ENCODE assay signal across 1 cellular context in the genomic region with DNA sequence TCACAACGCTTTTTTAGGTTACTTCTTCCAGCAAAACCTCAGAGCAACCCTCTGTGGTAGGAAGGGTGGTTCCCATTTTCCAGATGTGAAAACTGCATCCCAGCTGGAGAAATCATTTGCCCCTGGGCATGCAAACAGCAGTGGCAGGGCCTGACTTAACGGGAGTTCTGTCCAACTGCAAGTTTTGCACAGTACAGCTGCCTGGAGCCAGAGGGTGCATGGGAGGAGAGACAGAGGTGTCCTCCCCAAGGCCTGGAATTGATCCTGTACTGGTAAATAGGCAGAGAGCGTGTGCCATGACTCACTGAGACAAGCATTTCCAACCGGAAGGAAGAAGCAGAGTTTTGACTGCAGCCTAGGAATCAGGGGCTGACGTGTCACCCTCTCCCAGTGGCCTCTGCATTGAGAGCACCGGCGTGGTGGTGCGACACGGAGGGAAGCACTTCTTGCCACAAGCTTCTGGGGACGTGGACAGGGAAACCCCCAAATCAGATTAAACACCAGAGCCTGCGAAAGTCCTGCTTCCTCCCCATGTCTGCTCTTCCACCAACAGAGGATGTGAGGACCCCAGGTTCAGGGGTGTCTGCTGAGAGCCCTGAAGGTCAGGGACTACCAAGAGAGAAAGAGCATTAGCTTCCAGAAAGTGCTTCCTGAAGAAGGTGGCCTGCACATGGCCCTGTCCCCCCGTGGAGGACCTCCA.
A peak's percentile ranks its signal among the peaks of the same experiment; 100 is the strongest.
TF ChIP-seq lines count a peak whose summit lies in the region.

No MANE protein-coding gene starts in this region.

TF ChIP-seq in HepG2, 621 proteins besides CTCF, POLR2A, EP300 and RAD21 (continued from another document and continues in another):
- TF ChIP-seq, protein P1, sequence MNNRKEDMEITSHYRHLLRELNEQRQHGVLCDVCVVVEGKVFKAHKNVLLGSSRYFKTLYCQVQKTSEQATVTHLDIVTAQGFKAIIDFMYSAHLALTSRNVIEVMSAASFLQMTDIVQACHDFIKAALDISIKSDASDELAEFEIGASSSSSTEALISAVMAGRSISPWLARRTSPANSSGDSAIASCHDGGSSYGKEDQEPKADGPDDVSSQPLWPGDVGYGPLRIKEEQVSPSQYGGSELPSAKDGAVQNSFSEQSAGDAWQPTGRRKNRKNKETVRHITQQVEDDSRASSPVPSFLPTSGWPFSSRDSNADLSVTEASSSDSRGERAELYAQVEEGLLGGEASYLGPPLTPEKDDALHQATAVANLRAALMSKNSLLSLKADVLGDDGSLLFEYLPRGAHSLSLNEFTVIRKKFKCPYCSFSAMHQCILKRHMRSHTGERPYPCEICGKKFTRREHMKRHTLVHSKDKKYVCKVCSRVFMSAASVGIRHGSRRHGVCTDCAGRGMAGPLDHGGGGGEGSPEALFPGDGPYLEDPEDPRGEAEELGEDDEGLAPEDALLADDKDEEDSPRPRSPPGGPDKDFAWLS (CRISPR knock-in tag; IDR thresholded peaks at IDR 0.05; ENCODE audit: borderline replicate concordance), result 0 out of 2 replicates have a peak, but pooled peaks have one; percentile 2
- TF ChIP-seq ZNF747 (CRISPR knock-in tag; IDR thresholded peaks at IDR 0.05; ENCODE audit: borderline replicate concordance), result no peak
- TF ChIP-seq, protein P2, sequence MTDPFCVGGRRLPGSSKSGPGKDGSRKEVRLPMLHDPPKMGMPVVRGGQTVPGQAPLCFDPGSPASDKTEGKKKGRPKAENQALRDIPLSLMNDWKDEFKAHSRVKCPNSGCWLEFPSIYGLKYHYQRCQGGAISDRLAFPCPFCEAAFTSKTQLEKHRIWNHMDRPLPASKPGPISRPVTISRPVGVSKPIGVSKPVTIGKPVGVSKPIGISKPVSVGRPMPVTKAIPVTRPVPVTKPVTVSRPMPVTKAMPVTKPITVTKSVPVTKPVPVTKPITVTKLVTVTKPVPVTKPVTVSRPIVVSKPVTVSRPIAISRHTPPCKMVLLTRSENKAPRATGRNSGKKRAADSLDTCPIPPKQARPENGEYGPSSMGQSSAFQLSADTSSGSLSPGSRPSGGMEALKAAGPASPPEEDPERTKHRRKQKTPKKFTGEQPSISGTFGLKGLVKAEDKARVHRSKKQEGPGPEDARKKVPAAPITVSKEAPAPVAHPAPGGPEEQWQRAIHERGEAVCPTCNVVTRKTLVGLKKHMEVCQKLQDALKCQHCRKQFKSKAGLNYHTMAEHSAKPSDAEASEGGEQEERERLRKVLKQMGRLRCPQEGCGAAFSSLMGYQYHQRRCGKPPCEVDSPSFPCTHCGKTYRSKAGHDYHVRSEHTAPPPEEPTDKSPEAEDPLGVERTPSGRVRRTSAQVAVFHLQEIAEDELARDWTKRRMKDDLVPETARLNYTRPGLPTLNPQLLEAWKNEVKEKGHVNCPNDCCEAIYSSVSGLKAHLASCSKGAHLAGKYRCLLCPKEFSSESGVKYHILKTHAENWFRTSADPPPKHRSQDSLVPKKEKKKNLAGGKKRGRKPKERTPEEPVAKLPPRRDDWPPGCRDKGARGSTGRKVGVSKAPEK (CRISPR knock-in tag; IDR thresholded peaks at IDR 0.05; ENCODE audit: borderline replicate concordance), result no peak
- TF ChIP-seq, protein P3, sequence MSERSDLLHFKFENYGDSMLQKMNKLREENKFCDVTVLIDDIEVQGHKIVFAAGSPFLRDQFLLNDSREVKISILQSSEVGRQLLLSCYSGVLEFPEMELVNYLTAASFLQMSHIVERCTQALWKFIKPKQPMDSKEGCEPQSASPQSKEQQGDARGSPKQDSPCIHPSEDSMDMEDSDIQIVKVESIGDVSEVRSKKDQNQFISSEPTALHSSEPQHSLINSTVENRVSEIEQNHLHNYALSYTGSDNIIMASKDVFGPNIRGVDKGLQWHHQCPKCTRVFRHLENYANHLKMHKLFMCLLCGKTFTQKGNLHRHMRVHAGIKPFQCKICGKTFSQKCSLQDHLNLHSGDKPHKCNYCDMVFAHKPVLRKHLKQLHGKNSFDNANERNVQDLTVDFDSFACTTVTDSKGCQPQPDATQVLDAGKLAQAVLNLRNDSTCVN (CRISPR knock-in tag; IDR thresholded peaks at IDR 0.05; ENCODE audit: borderline replicate concordance), result no peak
- no peak for TF ChIP-seq ZNF260 (CRISPR knock-in tag; IDR thresholded peaks at IDR 0.05; ENCODE audit: borderline replicate concordance, low read depth)
- no peak for TF ChIP-seq ONECUT2 (CRISPR knock-in tag; IDR thresholded peaks at IDR 0.05)
- TF ChIP-seq, protein P4, sequence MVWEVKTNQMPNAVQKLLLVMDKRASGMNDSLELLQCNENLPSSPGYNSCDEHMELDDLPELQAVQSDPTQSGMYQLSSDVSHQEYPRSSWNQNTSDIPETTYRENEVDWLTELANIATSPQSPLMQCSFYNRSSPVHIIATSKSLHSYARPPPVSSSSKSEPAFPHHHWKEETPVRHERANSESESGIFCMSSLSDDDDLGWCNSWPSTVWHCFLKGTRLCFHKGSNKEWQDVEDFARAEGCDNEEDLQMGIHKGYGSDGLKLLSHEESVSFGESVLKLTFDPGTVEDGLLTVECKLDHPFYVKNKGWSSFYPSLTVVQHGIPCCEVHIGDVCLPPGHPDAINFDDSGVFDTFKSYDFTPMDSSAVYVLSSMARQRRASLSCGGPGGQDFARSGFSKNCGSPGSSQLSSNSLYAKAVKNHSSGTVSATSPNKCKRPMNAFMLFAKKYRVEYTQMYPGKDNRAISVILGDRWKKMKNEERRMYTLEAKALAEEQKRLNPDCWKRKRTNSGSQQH (CRISPR knock-in tag; IDR thresholded peaks at IDR 0.05; ENCODE audit: low read depth), result no peak
- TF ChIP-seq ZNF207 (IDR thresholded peaks at IDR 0.05; ENCODE audit: borderline replicate concordance), result no peak
- peak; percentile 40; the same call in 1 of the 2 replicates for TF ChIP-seq HMG20A (CRISPR knock-in tag; IDR thresholded peaks at IDR 0.05; ENCODE audit: borderline replicate concordance)
- TF ChIP-seq, protein P5, sequence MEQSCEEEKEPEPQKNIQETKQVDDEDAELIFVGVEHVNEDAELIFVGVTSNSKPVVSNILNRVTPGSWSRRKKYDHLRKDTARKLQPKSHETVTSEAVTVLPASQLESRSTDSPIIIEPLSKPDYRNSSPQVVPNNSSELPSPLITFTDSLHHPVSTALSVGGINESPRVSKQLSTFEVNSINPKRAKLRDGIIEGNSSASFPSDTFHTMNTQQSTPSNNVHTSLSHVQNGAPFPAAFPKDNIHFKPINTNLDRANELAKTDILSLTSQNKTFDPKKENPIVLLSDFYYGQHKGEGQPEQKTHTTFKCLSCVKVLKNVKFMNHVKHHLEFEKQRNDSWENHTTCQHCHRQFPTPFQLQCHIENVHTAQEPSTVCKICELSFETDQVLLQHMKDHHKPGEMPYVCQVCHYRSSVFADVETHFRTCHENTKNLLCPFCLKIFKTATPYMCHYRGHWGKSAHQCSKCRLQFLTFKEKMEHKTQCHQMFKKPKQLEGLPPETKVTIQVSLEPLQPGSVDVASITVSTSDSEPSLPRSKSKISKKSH (CRISPR knock-in tag; IDR thresholded peaks at IDR 0.05; ENCODE audit: borderline replicate concordance), result no peak
- TF ChIP-seq, protein P6, sequence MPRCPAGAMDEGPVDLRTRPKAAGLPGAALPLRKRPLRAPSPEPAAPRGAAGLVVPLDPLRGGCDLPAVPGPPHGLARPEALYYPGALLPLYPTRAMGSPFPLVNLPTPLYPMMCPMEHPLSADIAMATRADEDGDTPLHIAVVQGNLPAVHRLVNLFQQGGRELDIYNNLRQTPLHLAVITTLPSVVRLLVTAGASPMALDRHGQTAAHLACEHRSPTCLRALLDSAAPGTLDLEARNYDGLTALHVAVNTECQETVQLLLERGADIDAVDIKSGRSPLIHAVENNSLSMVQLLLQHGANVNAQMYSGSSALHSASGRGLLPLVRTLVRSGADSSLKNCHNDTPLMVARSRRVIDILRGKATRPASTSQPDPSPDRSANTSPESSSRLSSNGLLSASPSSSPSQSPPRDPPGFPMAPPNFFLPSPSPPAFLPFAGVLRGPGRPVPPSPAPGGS (CRISPR knock-in tag; IDR thresholded peaks at IDR 0.05), result no peak
- TF ChIP-seq JUN (CRISPR knock-in tag; IDR thresholded peaks at IDR 0.05), result peak; percentile 64
- TF ChIP-seq ZNF75D (CRISPR knock-in tag; IDR thresholded peaks at IDR 0.05; ENCODE audit: borderline replicate concordance), result no peak
- TF ChIP-seq ZNF670 (CRISPR knock-in tag; IDR thresholded peaks at IDR 0.05; ENCODE audit: borderline replicate concordance), result peak; percentile 55; the same call in 1 of the 2 replicates
- TF ChIP-seq ATAD3A (CRISPR knock-in tag; IDR thresholded peaks at IDR 0.05), result no peak
- no peak for TF ChIP-seq SOX6 (IDR thresholded peaks at IDR 0.05)
- TF ChIP-seq SOX6 (CRISPR knock-in tag; IDR thresholded peaks at IDR 0.05), result no peak
- no peak for TF ChIP-seq CENPX (CRISPR knock-in tag; IDR thresholded peaks at IDR 0.05)
- TF ChIP-seq, protein P7, sequence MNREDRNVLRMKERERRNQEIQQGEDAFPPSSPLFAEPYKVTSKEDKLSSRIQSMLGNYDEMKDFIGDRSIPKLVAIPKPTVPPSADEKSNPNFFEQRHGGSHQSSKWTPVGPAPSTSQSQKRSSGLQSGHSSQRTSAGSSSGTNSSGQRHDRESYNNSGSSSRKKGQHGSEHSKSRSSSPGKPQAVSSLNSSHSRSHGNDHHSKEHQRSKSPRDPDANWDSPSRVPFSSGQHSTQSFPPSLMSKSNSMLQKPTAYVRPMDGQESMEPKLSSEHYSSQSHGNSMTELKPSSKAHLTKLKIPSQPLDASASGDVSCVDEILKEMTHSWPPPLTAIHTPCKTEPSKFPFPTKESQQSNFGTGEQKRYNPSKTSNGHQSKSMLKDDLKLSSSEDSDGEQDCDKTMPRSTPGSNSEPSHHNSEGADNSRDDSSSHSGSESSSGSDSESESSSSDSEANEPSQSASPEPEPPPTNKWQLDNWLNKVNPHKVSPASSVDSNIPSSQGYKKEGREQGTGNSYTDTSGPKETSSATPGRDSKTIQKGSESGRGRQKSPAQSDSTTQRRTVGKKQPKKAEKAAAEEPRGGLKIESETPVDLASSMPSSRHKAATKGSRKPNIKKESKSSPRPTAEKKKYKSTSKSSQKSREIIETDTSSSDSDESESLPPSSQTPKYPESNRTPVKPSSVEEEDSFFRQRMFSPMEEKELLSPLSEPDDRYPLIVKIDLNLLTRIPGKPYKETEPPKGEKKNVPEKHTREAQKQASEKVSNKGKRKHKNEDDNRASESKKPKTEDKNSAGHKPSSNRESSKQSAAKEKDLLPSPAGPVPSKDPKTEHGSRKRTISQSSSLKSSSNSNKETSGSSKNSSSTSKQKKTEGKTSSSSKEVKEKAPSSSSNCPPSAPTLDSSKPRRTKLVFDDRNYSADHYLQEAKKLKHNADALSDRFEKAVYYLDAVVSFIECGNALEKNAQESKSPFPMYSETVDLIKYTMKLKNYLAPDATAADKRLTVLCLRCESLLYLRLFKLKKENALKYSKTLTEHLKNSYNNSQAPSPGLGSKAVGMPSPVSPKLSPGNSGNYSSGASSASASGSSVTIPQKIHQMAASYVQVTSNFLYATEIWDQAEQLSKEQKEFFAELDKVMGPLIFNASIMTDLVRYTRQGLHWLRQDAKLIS (CRISPR knock-in tag; IDR thresholded peaks at IDR 0.05), result no peak
- TF ChIP-seq, protein P8, sequence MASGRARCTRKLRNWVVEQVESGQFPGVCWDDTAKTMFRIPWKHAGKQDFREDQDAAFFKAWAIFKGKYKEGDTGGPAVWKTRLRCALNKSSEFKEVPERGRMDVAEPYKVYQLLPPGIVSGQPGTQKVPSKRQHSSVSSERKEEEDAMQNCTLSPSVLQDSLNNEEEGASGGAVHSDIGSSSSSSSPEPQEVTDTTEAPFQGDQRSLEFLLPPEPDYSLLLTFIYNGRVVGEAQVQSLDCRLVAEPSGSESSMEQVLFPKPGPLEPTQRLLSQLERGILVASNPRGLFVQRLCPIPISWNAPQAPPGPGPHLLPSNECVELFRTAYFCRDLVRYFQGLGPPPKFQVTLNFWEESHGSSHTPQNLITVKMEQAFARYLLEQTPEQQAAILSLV (CRISPR knock-in tag; IDR thresholded peaks at IDR 0.05; ENCODE audit: borderline replicate concordance), result no peak
- TF ChIP-seq ZNF879 (CRISPR knock-in tag; IDR thresholded peaks at IDR 0.05), result no peak
- TF ChIP-seq SMAD3 (CRISPR knock-in tag; IDR thresholded peaks at IDR 0.05), result no peak
- TF ChIP-seq, protein P9, sequence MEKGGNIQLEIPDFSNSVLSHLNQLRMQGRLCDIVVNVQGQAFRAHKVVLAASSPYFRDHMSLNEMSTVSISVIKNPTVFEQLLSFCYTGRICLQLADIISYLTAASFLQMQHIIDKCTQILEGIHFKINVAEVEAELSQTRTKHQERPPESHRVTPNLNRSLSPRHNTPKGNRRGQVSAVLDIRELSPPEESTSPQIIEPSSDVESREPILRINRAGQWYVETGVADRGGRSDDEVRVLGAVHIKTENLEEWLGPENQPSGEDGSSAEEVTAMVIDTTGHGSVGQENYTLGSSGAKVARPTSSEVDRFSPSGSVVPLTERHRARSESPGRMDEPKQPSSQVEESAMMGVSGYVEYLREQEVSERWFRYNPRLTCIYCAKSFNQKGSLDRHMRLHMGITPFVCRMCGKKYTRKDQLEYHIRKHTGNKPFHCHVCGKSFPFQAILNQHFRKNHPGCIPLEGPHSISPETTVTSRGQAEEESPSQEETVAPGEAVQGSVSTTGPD (CRISPR knock-in tag; IDR thresholded peaks at IDR 0.05), result no peak
- TF ChIP-seq SIX1 (CRISPR knock-in tag; IDR thresholded peaks at IDR 0.05; ENCODE audit: borderline replicate concordance), result no peak
- no peak for TF ChIP-seq REL (CRISPR knock-in tag; conservative IDR thresholded peaks at IDR 0.05)
- TF ChIP-seq ZNF17 (CRISPR knock-in tag; IDR thresholded peaks at IDR 0.05), result no peak
- no peak for TF ChIP-seq TAF15 (IDR thresholded peaks at IDR 0.05; ENCODE audit: low read depth, low read length, poor library complexity, severe bottlenecking)
- TF ChIP-seq ZNF598 (CRISPR knock-in tag; IDR thresholded peaks at IDR 0.05; ENCODE audit: borderline replicate concordance), result no peak
- no peak for TF ChIP-seq WIZ (CRISPR knock-in tag; IDR thresholded peaks at IDR 0.05)
- no peak for TF ChIP-seq HES4 (CRISPR knock-in tag; IDR thresholded peaks at IDR 0.05; ENCODE audit: borderline replicate concordance)
- TF ChIP-seq TBX2 (CRISPR knock-in tag; IDR thresholded peaks at IDR 0.05; ENCODE audit: borderline replicate concordance), result no peak; the same call in 1 of the 2 replicates
- TF ChIP-seq, protein P10, sequence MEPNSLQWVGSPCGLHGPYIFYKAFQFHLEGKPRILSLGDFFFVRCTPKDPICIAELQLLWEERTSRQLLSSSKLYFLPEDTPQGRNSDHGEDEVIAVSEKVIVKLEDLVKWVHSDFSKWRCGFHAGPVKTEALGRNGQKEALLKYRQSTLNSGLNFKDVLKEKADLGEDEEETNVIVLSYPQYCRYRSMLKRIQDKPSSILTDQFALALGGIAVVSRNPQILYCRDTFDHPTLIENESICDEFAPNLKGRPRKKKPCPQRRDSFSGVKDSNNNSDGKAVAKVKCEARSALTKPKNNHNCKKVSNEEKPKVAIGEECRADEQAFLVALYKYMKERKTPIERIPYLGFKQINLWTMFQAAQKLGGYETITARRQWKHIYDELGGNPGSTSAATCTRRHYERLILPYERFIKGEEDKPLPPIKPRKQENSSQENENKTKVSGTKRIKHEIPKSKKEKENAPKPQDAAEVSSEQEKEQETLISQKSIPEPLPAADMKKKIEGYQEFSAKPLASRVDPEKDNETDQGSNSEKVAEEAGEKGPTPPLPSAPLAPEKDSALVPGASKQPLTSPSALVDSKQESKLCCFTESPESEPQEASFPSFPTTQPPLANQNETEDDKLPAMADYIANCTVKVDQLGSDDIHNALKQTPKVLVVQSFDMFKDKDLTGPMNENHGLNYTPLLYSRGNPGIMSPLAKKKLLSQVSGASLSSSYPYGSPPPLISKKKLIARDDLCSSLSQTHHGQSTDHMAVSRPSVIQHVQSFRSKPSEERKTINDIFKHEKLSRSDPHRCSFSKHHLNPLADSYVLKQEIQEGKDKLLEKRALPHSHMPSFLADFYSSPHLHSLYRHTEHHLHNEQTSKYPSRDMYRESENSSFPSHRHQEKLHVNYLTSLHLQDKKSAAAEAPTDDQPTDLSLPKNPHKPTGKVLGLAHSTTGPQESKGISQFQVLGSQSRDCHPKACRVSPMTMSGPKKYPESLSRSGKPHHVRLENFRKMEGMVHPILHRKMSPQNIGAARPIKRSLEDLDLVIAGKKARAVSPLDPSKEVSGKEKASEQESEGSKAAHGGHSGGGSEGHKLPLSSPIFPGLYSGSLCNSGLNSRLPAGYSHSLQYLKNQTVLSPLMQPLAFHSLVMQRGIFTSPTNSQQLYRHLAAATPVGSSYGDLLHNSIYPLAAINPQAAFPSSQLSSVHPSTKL (CRISPR knock-in tag; IDR thresholded peaks at IDR 0.05), result peak; percentile 70
- TF ChIP-seq ARNTL (CRISPR knock-in tag; IDR thresholded peaks at IDR 0.05), result peak; percentile 34; the same call in 1 of the 2 replicates
